2 cellular contexts compared by ENCODE assay signal in genomic region chr16:11484691-11485258, GRCh38.
A peak's percentile ranks its signal among the peaks of the same experiment; 100 is the strongest.
TF ChIP-seq lines count a peak whose summit lies in the region.

No MANE protein-coding gene starts in this region.

TF ChIP-seq in IMR-90, 13 proteins besides CTCF, POLR2A, EP300 and RAD21:
- TF ChIP-seq MAZ (IDR thresholded peaks at IDR 0.05; ENCODE audit: borderline replicate concordance, low read depth, low read length) = no peak
- TF ChIP-seq RCOR1 (IDR thresholded peaks at IDR 0.05; ENCODE audit: insufficient replicate concordance, low read length) = no peak
- TF ChIP-seq NFE2L2 (IDR thresholded peaks at IDR 0.05; ENCODE audit: low read depth, low read length) = no peak
- TF ChIP-seq CHD1 (IDR thresholded peaks at IDR 0.05; ENCODE audit: low read depth, low read length) = no peak
- no peak for TF ChIP-seq FOS (IDR thresholded peaks at IDR 0.05; ENCODE audit: low read depth, low read length)
- no peak for TF ChIP-seq MAFK (IDR thresholded peaks at IDR 0.05; ENCODE audit: low read depth, low read length)

TF ChIP-seq in HepG2, 621 proteins besides CTCF, POLR2A, EP300 and RAD21:
- TF ChIP-seq ZFY (CRISPR knock-in tag; IDR thresholded peaks at IDR 0.05) (no peak), ZNF451 (CRISPR knock-in tag; IDR thresholded peaks at IDR 0.05) (no peak), E2F5 (CRISPR knock-in tag; conservative IDR thresholded peaks at IDR 0.05) (no peak), FOXP1 (IDR thresholded peaks at IDR 0.05) (no peak), FOXP1 (CRISPR knock-in tag; IDR thresholded peaks at IDR 0.05) (no peak), HDAC1 (CRISPR knock-in tag; IDR thresholded peaks at IDR 0.05) (no peak), CAMTA2 (CRISPR knock-in tag; IDR thresholded peaks at IDR 0.05; ENCODE audit: borderline replicate concordance) (peak; percentile 24; the same call in 1 of the 2 replicates), ZSCAN31 (CRISPR knock-in tag; IDR thresholded peaks at IDR 0.05; ENCODE audit: low read depth) (no peak), ZBTB7B (CRISPR knock-in tag; IDR thresholded peaks at IDR 0.05) (no peak), PATZ1 (CRISPR knock-in tag; IDR thresholded peaks at IDR 0.05) (peak; percentile 52; the same call in 1 of the 2 replicates), REPIN1 (CRISPR knock-in tag; IDR thresholded peaks at IDR 0.05; ENCODE audit: borderline replicate concordance, low read depth) (0 out of 2 replicates have a peak, but pooled peaks have one; percentile 26), ZNF75D (CRISPR knock-in tag; IDR thresholded peaks at IDR 0.05; ENCODE audit: borderline replicate concordance) (no peak), ATAD3A (CRISPR knock-in tag; IDR thresholded peaks at IDR 0.05) (no peak), HNF4A (CRISPR knock-in tag; IDR thresholded peaks at IDR 0.05) (0 out of 2 replicates have a peak, but pooled peaks have one; percentile 10), RARA (CRISPR knock-in tag; IDR thresholded peaks at IDR 0.05) (peak; percentile 9; the same call in 1 of the 2 replicates), CSRNP1 (CRISPR knock-in tag; IDR thresholded peaks at IDR 0.05) (no peak), ZNF614 (CRISPR knock-in tag; IDR thresholded peaks at IDR 0.05; ENCODE audit: borderline replicate concordance) (no peak), SAP130 (CRISPR knock-in tag; IDR thresholded peaks at IDR 0.05; ENCODE audit: low read depth) (no peak), FOXA3 (CRISPR knock-in tag; IDR thresholded peaks at IDR 0.05) (no peak)
